17 cellular contexts compared by ENCODE assay signal in the genomic region with DNA sequence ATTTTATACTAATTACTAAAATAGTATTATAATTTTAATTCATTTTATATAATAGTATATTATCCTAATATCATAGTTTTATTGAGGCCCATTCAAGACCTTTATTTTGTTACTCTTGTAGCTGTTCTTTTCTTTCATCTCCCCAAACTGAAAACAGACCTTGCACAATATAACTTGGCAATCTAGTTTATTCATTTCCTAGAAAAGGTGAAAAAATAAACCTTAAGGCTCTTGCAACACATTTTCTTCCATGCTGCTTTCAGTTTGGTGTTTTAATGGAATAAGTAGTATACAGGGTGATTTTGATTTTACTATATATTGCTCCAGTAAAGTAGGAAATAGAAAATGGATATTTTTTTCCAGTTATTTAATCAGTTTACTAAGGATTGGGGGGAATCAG.
DNase-seq lines count a peak whose midpoint lies in the region; ATAC-seq, FAIRE-seq and TF ChIP-seq lines count a peak whose summit lies in the region.
"Had no signal": no experiment of that assay in that cellular context is flagged by ENCODE, and none has a peak within 500 bp of the region (broad histone marks: within the 10 kb centered on the region; RNA-seq: fewer than 3 reads in every experiment).

No MANE protein-coding gene starts in this region.

- no peaks in the 10 kb centered on the region for H3K79me2 ChIP-seq in HepG2 (ENCODE audit: insufficient read depth, low read length)

- no peak for FAIRE-seq in HepG2 (lab: Jason Lieb, UNC)
- FAIRE-seq: G401.6, GM12892 had no signal

- in situ Hi-C loops in HepG2 (cut with HindIII; ENCODE audit: extremely low pct_ligation_motif_present, low pct_unique_long_range_greater_than_20kb), result no loop called here

- H4K20me1 ChIP-seq in HepG2 (ENCODE audit: insufficient read depth, low read length), result no peaks in the 10 kb centered on the region

- H3K9me3 ChIP-seq in right lobe of liver (no peaks in the 10 kb centered on the region), HepG2 (ENCODE audit: low read length) (no peaks in the 10 kb centered on the region), tibial nerve (no peaks in the 10 kb centered on the region)

- H2AFZ ChIP-seq in HepG2 (ENCODE audit: low read length), result no peak overlapping the region
- H2AFZ ChIP-seq: GM23338 had no signal

- H3K4me3 ChIP-seq in right lobe of liver, result no peak overlapping the region
- H3K4me3 ChIP-seq in HepG2 (replicated peaks in 1 of 3; ENCODE audit: insufficient read depth in 1 of 3, low read depth in 2 of 3, low read length in 3 of 3), result no peak overlapping the region
- H3K4me3 ChIP-seq in cardiac fibroblast (replicated peaks in 1 of 2; ENCODE audit: low read depth in 2 of 2, low read length in 2 of 2), result no peak overlapping the region
- no peak overlapping the region for H3K4me3 ChIP-seq in tibial nerve
- H3K4me3 ChIP-seq: GM23338 had no signal

- CTCF ChIA-PET in HepG2 (lab: Yijun Ruan, JAX; ENCODE audit: low intra/inter-chr PET ratio, low total read pairs), result no interaction called here

- ATAC-seq in right lobe of liver (peak in 3 of 4 donors; percentile 44 to 68 (median 50)), HepG2 (no peak), HG03442 (IDR thresholded peaks at IDR 0.05; ENCODE audit: unreplicated experiment) (no peak)
- ATAC-seq: GM23338 had no signal

- no peak overlapping the region for H3K4me2 ChIP-seq in HepG2 (ENCODE audit: low read depth, low read length)
- H3K4me2 ChIP-seq: GM23338 had no signal

- H3K27ac ChIP-seq in right lobe of liver (peak overlapping the region in 1 of 3 donors; percentile 25), HepG2 (ENCODE audit: extremely low read length, insufficient read depth, low read length) (no peak overlapping the region), tibial nerve (no peak overlapping the region)

- DNase-seq in right lobe of liver, result no peak
- DNase-seq in HepG2 (ENCODE audit: low spot score), result no peak
- peak; percentile 30 to 70 for DNase-seq in cardiac fibroblast (ENCODE audit: low read depth in 2 of 2)
- peak; percentile 63 for DNase-seq in iris pigment epithelial cell (ENCODE audit: low read depth)
- no peak for DNase-seq in tibial nerve (ENCODE audit: low spot score in 2 of 2)
- no peak for DNase-seq in activated naive CD4-positive, alpha-beta T cell treated with anti-CD3 and anti-CD28 coated beads, Interleukin-2, amount 50 U/mL, for 16 hours
- no peak for DNase-seq in posterior vena cava (ENCODE audit: low spot score)
- DNase-seq: CD4-positive, alpha-beta memory T cell; DMS79 treated with DMSO at 0.1 percent for 48 hours; NCI-H1092 treated with DMSO at 0.1 percent for 48 hours; NCI-H1694 treated with DMSO at 0.1 percent for 48 hours; NCI-H446 treated with DMSO at 0.1 percent for 48 hours; NCI-H774 had no signal

- TF ChIP-seq CTCF in right lobe of liver (IDR thresholded peaks at IDR 0.05), result no peak
- TF ChIP-seq CTCF in HepG2 (CRISPR knock-in tag; IDR thresholded peaks at IDR 0.05), result no peak
- no peak for TF ChIP-seq CTCF in cardiac fibroblast (IDR thresholded peaks at IDR 0.05; ENCODE audit: low read depth, low read length)
- TF ChIP-seq CTCF in tibial nerve (IDR thresholded peaks at IDR 0.05), result no peak

- intact Hi-C loops in right lobe of liver (cut with DNase I) (no loop called here), HepG2 (cut with micrococcal nuclease; ENCODE audit: unreplicated experiment) (no loop called here), posterior vena cava (cut with DNase I) (no loop called here)

- TF ChIP-seq RAD21 in HepG2 (CRISPR knock-in tag; IDR thresholded peaks at IDR 0.05), result no peak

- no peaks in the 10 kb centered on the region for H3K36me3 ChIP-seq in right lobe of liver
- no peaks in the 10 kb centered on the region for H3K36me3 ChIP-seq in HepG2 (replicated peaks in 1 of 2; ENCODE audit: control insufficient read depth in 1 of 2, insufficient read depth in 2 of 2, low read length in 2 of 2)
- no peaks in the 10 kb centered on the region for H3K36me3 ChIP-seq in tibial nerve

- TF ChIP-seq POLR2A in right lobe of liver (IDR thresholded peaks at IDR 0.05) (no peak), HepG2 (IDR thresholded peaks at IDR 0.05; ENCODE audit: insufficient read depth in 1 of 2, low read depth in 2 of 2, low read length in 2 of 2) (no peak), tibial nerve (IDR thresholded peaks at IDR 0.05) (no peak)

- POLR2A ChIA-PET in HepG2 (lab: Yijun Ruan, JAX), result no interaction called here

- H3K9ac ChIP-seq in HepG2 (ENCODE audit: insufficient read depth, low read depth, low read length), result no peak overlapping the region

- no TSS peak for BruUV-seq in HepG2 (replicated peaks; lab: Mats Ljungman, UMichigan)

- H3K4me1 ChIP-seq in right lobe of liver, result peaks cover 0 to 29% (median 6%) of the 10 kb centered on the region in 4 donors
- H3K4me1 ChIP-seq in HepG2 (ENCODE audit: insufficient read depth, low read length), result no peaks in the 10 kb centered on the region
- peaks cover 0 to 7% (median 0%) of the 10 kb centered on the region in 4 donors for H3K4me1 ChIP-seq in tibial nerve

- TF ChIP-seq EP300 in HepG2 (IDR thresholded peaks at IDR 0.05; ENCODE audit: low read depth in 2 of 2, low read length in 2 of 2), result no peak
- no peak for TF ChIP-seq EP300 in HepG2 (CRISPR knock-in tag; IDR thresholded peaks at IDR 0.05; ENCODE audit: borderline replicate concordance)
- no peak for TF ChIP-seq EP300 in tibial nerve (IDR thresholded peaks at IDR 0.05)

- H3K27me3 ChIP-seq in right lobe of liver, result no peaks in the 10 kb centered on the region
- H3K27me3 ChIP-seq in HepG2 (ENCODE audit: control insufficient read depth in 1 of 2, insufficient read depth in 2 of 2, low read length in 2 of 2), result no peaks in the 10 kb centered on the region
- H3K27me3 ChIP-seq in tibial nerve, result no peaks in the 10 kb centered on the region

TF ChIP-seq in HepG2, 621 proteins besides CTCF, POLR2A, EP300 and RAD21:
- TF ChIP-seq THAP8 (CRISPR knock-in tag; IDR thresholded peaks at IDR 0.05; ENCODE audit: borderline replicate concordance), result no peak
- no peak for TF ChIP-seq SMARCC2 (IDR thresholded peaks at IDR 0.05)
- TF ChIP-seq ZSCAN22 (CRISPR knock-in tag; IDR thresholded peaks at IDR 0.05), result no peak
- TF ChIP-seq, protein P1, sequence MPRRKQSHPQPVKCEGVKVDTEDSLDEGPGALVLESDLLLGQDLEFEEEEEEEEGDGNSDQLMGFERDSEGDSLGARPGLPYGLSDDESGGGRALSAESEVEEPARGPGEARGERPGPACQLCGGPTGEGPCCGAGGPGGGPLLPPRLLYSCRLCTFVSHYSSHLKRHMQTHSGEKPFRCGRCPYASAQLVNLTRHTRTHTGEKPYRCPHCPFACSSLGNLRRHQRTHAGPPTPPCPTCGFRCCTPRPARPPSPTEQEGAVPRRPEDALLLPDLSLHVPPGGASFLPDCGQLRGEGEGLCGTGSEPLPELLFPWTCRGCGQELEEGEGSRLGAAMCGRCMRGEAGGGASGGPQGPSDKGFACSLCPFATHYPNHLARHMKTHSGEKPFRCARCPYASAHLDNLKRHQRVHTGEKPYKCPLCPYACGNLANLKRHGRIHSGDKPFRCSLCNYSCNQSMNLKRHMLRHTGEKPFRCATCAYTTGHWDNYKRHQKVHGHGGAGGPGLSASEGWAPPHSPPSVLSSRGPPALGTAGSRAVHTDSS (CRISPR knock-in tag; conservative IDR thresholded peaks at IDR 0.05), result no peak
- no peak for TF ChIP-seq SOX6 (IDR thresholded peaks at IDR 0.05)
- TF ChIP-seq SOX6 (CRISPR knock-in tag; IDR thresholded peaks at IDR 0.05), result no peak
- TF ChIP-seq ZNF224 (CRISPR knock-in tag; IDR thresholded peaks at IDR 0.05), result no peak
- TF ChIP-seq AHR (CRISPR knock-in tag; IDR thresholded peaks at IDR 0.05), result no peak
- no peak for TF ChIP-seq ZNF605 (CRISPR knock-in tag; IDR thresholded peaks at IDR 0.05)
- no peak for TF ChIP-seq SP5 (CRISPR knock-in tag; IDR thresholded peaks at IDR 0.05; ENCODE audit: borderline replicate concordance, low read depth)
- TF ChIP-seq ZBTB38 (CRISPR knock-in tag; IDR thresholded peaks at IDR 0.05), result no peak
- TF ChIP-seq POLR2G (IDR thresholded peaks at IDR 0.05; ENCODE audit: low read depth, low read length), result no peak
- no peak for TF ChIP-seq TFDP2 (CRISPR knock-in tag; IDR thresholded peaks at IDR 0.05)
- TF ChIP-seq SOX13 (IDR thresholded peaks at IDR 0.05), result no peak
- no peak for TF ChIP-seq SOX13 (CRISPR knock-in tag; conservative IDR thresholded peaks at IDR 0.05 in 1 of 2, IDR thresholded peaks at IDR 0.05 in 1 of 2)
- no peak for TF ChIP-seq ZNF350 (CRISPR knock-in tag; IDR thresholded peaks at IDR 0.05; ENCODE audit: borderline replicate concordance, low read depth)
- TF ChIP-seq NKX3-1 (CRISPR knock-in tag; IDR thresholded peaks at IDR 0.05), result no peak
- TF ChIP-seq MED1 (CRISPR knock-in tag; IDR thresholded peaks at IDR 0.05), result no peak
- TF ChIP-seq MXD1 (CRISPR knock-in tag; IDR thresholded peaks at IDR 0.05), result no peak
- no peak for TF ChIP-seq SNAPC5 (CRISPR knock-in tag; IDR thresholded peaks at IDR 0.05; ENCODE audit: borderline replicate concordance)
- no peak for TF ChIP-seq JUNB (CRISPR knock-in tag; IDR thresholded peaks at IDR 0.05; ENCODE audit: borderline replicate concordance)
- TF ChIP-seq RAD51 (IDR thresholded peaks at IDR 0.05; ENCODE audit: borderline replicate concordance), result no peak

Comparison
In these comparisons a context has a peak if more than half of its experiments do, and no peak if none do; other contexts are left out.
1. ATAC-seq: peak in right lobe of liver (3 of 4); none in HepG2 (single experiment) and HG03442 (single experiment).
2. DNase-seq: peak in cardiac fibroblast (2 of 2) and iris pigment epithelial cell (single experiment); none in right lobe of liver (0 of 3), HepG2 (single experiment), tibial nerve (0 of 2), activated naive CD4-positive, alpha-beta T cell treated with anti-CD3 and anti-CD28 coated beads, Interleukin-2, amount 50 U/mL, for 16 hours (single experiment) and posterior vena cava (single experiment).